8 cellular contexts compared by ENCODE assay signal in genomic region chr3:132535575-132536441, GRCh38.
DNase-seq lines count a peak whose midpoint lies in the region; ATAC-seq and TF ChIP-seq lines count a peak whose summit lies in the region.

No MANE protein-coding gene starts in this region.

- peak; percentile 59 to 80 for TF ChIP-seq CTCF in right atrium auricular region (IDR thresholded peaks at IDR 0.05)
- peak; percentile 52 for TF ChIP-seq CTCF in retinal pigment epithelial cell (conservative IDR thresholded peaks at IDR 0.05; ENCODE audit: low read depth, low read length)

- H3K36me3 ChIP-seq in right atrium auricular region = peaks cover 32% of the 10 kb centered on the region

- no peaks in the 10 kb centered on the region for H3K27me3 ChIP-seq in right atrium auricular region

- no peak overlapping the region for H3K27ac ChIP-seq in right atrium auricular region

- H3K9me3 ChIP-seq in right atrium auricular region = no peaks in the 10 kb centered on the region

- peak; percentile 82 for ATAC-seq in Right ventricle myocardium inferior
- ATAC-seq in SK-N-SH treated with all-trans-retinoic acid at 6 μM for 48 hours = peak; percentile 93
- no peak for ATAC-seq in HG03135 (IDR thresholded peaks at IDR 0.05; ENCODE audit: unreplicated experiment)

- peaks cover 0 to 4% of the 10 kb centered on the region in 2 donors for H3K4me1 ChIP-seq in right atrium auricular region

- H3K4me3 ChIP-seq in right atrium auricular region (no peak overlapping the region), retinal pigment epithelial cell (ENCODE audit: low read length) (no peak overlapping the region)

- intact Hi-C loops in Right ventricle myocardium inferior (cut with DNase I) = loop anchor here (1.0 kb wide), 1 partner anchor 106 kb away; no protein-coding TSS in a partner anchor
- intact Hi-C loops in cardiac septum (cut with DNase I) = loop anchor here (2.0 kb wide), 1 partner anchor 107 kb away; no protein-coding TSS in a partner anchor

- DNase-seq in Right ventricle myocardium inferior (ENCODE audit: missing footprints) (no peak), cardiac septum (ENCODE audit: low spot score) (no peak), M059J (ENCODE audit: low read depth) (peak; percentile 74), amniotic epithelial cell (ENCODE audit: low read depth) (peak; percentile 83), right atrium auricular region (ENCODE audit: low spot score) (peak; percentile 82), retinal pigment epithelial cell (ENCODE audit: low read depth) (peak; percentile 48)

TF ChIP-seq in SK-N-SH treated with all-trans-retinoic acid at 6 μM for 48 hours, 23 proteins besides CTCF, POLR2A, EP300 and RAD21:
- no peak for TF ChIP-seq BACH2 (CRISPR knock-in tag; IDR thresholded peaks at IDR 0.05; ENCODE audit: borderline replicate concordance)
- TF ChIP-seq TOX (CRISPR knock-in tag; IDR thresholded peaks at IDR 0.05; ENCODE audit: borderline replicate concordance) = no peak
- TF ChIP-seq PATZ1 (CRISPR knock-in tag; IDR thresholded peaks at IDR 0.05; ENCODE audit: borderline replicate concordance) = no peak
- no peak for TF ChIP-seq TCF4 (CRISPR knock-in tag; IDR thresholded peaks at IDR 0.05; ENCODE audit: borderline replicate concordance)

Comparison
In these comparisons a context has a peak if more than half of its experiments do, and no peak if none do; other contexts are left out.
1. DNase-seq: peak in M059J (single experiment), amniotic epithelial cell (single experiment), right atrium auricular region (single experiment) and retinal pigment epithelial cell (single experiment); none in Right ventricle myocardium inferior (single experiment) and cardiac septum (single experiment).